Comparison of ENCODE assay signal across 8 cellular contexts in genomic region chr16:55703003-55704001, GRCh38. TPM values are rescaled to one million over a fixed set of nuclear protein-coding genes. Genes with fewer than 3 reads are reported as not detected.
DNase-seq lines count a peak whose midpoint lies in the region; ATAC-seq and TF ChIP-seq lines count a peak whose summit lies in the region.

No MANE protein-coding gene starts in this region.

- H4K8ac ChIP-seq in H9 (replicated peaks; ENCODE audit: insufficient read length, low read depth, low read length), result no peak overlapping the region

- no peaks in the 10 kb centered on the region for H3K23me2 ChIP-seq in H9 (ENCODE audit: insufficient read length, low read depth, low read length, poor library complexity, severe bottlenecking)

- H2BK5ac ChIP-seq in H9 (ENCODE audit: insufficient read length, low read length), result no peak overlapping the region

- H3K4me1 ChIP-seq in H9 (ENCODE audit: insufficient read depth, low read length), result no peaks in the 10 kb centered on the region; the same call in 1 of the 2 replicates
- H3K4me1 ChIP-seq in Panc1 (ENCODE audit: control insufficient read depth, insufficient read depth, low read length), result no peaks in the 10 kb centered on the region; the same call in 1 of the 2 replicates
- H3K4me1 ChIP-seq in endodermal cell (ENCODE audit: control insufficient read depth, insufficient read depth, low read length), result no peaks in the 10 kb centered on the region

- no peak overlapping the region for H2BK15ac ChIP-seq in H9 (ENCODE audit: low read depth, low read length)

- no peak overlapping the region for H3K4me2 ChIP-seq in H9 (ENCODE audit: insufficient read depth, insufficient read length, low read length)

- no peaks in the 10 kb centered on the region for H3K79me1 ChIP-seq in H9 (ENCODE audit: insufficient read depth, low read depth, low read length, poor library complexity, severe bottlenecking)

- H4K20me1 ChIP-seq in H9 (ENCODE audit: control insufficient read depth, insufficient read depth, insufficient read length), result no peaks in the 10 kb centered on the region

- H2BK12ac ChIP-seq in H9 (ENCODE audit: insufficient read length, low read depth, low read length), result no peak overlapping the region

- no peak overlapping the region for H3K27ac ChIP-seq in H9 (ENCODE audit: insufficient read length, low read depth, low read length)
- no peak overlapping the region; the same call in 1 of the 2 replicates for H3K27ac ChIP-seq in Panc1 (ENCODE audit: low read length)
- H3K27ac ChIP-seq in endodermal cell (ENCODE audit: low read depth, low read length), result no peak overlapping the region

- H3K4me3 Mint-ChIP-seq in Calu3 (ENCODE audit: low read depth, unreplicated experiment), result no peak overlapping the region
- no peak overlapping the region for H3K4me3 Mint-ChIP-seq in H9
- H3K4me3 Mint-ChIP-seq in endodermal cell, result no peak overlapping the region
- H3K4me3 Mint-ChIP-seq in nephron, result no peak overlapping the region

- BruUV-seq in Calu3 (replicated peaks; lab: Mats Ljungman, UMichigan) (no TSS peak), Panc1 (replicated peaks; lab: Mats Ljungman, UMichigan) (no TSS peak)

- H3K4me1 Mint-ChIP-seq in Calu3 (ENCODE audit: low read depth, unreplicated experiment) (no peaks in the 10 kb centered on the region), H9 (peaks cover 4 to 9% of the 10 kb centered on the region in 2 experiments; a peak in 3 of 4 replicates), endodermal cell (no peaks in the 10 kb centered on the region), nephron (no peaks in the 10 kb centered on the region)

- TF ChIP-seq CTCF in Calu3 (IDR thresholded peaks at IDR 0.05; ENCODE audit: unreplicated experiment) (peak; percentile 64), H9 (conservative IDR thresholded peaks at IDR 0.05) (peak; percentile 71), Panc1 (IDR thresholded peaks at IDR 0.05) (peak; percentile 67), endodermal cell (conservative IDR thresholded peaks at IDR 0.05) (peak; percentile 78), nephron (IDR thresholded peaks at IDR 0.05; ENCODE audit: unreplicated experiment in 3 of 3) (peak; percentile 49 to 72 (median 58))

- H3K9ac ChIP-seq in H9 (ENCODE audit: extremely low read depth, insufficient read length, low read length), result no peak overlapping the region
- no peak overlapping the region for H3K9ac ChIP-seq in endodermal cell (ENCODE audit: extremely low read depth, low read length, poor library complexity, severe bottlenecking)

- no peak overlapping the region for H4K91ac ChIP-seq in H9 (ENCODE audit: insufficient read length, low read depth, low read length)

- no peak overlapping the region for H3K18ac ChIP-seq in H9 (ENCODE audit: insufficient read length, low read depth, low read length)

- no peak overlapping the region for H3K27ac Mint-ChIP-seq in Calu3 (ENCODE audit: unreplicated experiment)
- H3K27ac Mint-ChIP-seq in H9, result no peak overlapping the region; a peak in 1 of 7 replicates
- H3K27ac Mint-ChIP-seq in endodermal cell, result no peak overlapping the region
- H3K27ac Mint-ChIP-seq in nephron, result no peak overlapping the region

- no peak overlapping the region for H3K23ac ChIP-seq in H9 (ENCODE audit: insufficient read length, low read depth, low read length)

- no peaks in the 10 kb centered on the region for H3K36me3 Mint-ChIP-seq in Calu3 (ENCODE audit: insufficient read depth, unreplicated experiment)
- no peaks in the 10 kb centered on the region for H3K36me3 Mint-ChIP-seq in H9 (ENCODE audit: insufficient read depth in 1 of 3, low read depth in 3 of 3)
- H3K36me3 Mint-ChIP-seq in endodermal cell (ENCODE audit: low read depth), result no peaks in the 10 kb centered on the region
- H3K36me3 Mint-ChIP-seq in nephron (ENCODE audit: low read depth), result no peaks in the 10 kb centered on the region

- CTCF ChIA-PET in Calu3 (lab: Charles Lee) (interaction anchor here (1.8 kb wide), 1 partner anchor 238 kb away, joined by 4 read pairs; no protein-coding TSS in a partner anchor), Panc1 (lab: Charles Lee) (interaction anchor here (0.6 to 2.0 kb wide), 2 partner anchors 135 to 239 kb away, joined by 3 to 10 read pairs; no protein-coding TSS in a partner anchor)

- H3K4ac ChIP-seq in H9 (ENCODE audit: low read depth, low read length), result no peak overlapping the region

- H3T11ph ChIP-seq in H9 (ENCODE audit: low read length), result no peak overlapping the region

- POLR2A ChIA-PET in Panc1 (lab: Charles Lee), result no interaction called here

- H4K5ac ChIP-seq in H9 (ENCODE audit: insufficient read length, low read depth, low read length), result peak overlapping the region; percentile 33

- H3K36me3 ChIP-seq in Panc1 (ENCODE audit: control insufficient read depth, insufficient read depth, low read length) (no peaks in the 10 kb centered on the region), endodermal cell (ENCODE audit: control insufficient read depth, insufficient read depth, low read length) (no peaks in the 10 kb centered on the region)

- H3K9me3 Mint-ChIP-seq in Calu3 (ENCODE audit: low read depth, unreplicated experiment), result no peaks in the 10 kb centered on the region
- no peaks in the 10 kb centered on the region; a peak in 1 of 5 replicates for H3K9me3 Mint-ChIP-seq in H9
- no peaks in the 10 kb centered on the region for H3K9me3 Mint-ChIP-seq in endodermal cell
- no peaks in the 10 kb centered on the region for H3K9me3 Mint-ChIP-seq in nephron

- no peak overlapping the region for H2AK5ac ChIP-seq in H9 (ENCODE audit: insufficient read length, low read length)

- peak; percentile 40 for DNase-seq in Calu3
- no peak for DNase-seq in H9
- DNase-seq in Panc1 (ENCODE audit: low read depth, low spot score), result peak; percentile 13
- DNase-seq in endodermal cell, result peak; percentile 51
- no peak for DNase-seq in NK-92 (lab: John Stamatoyannopoulos, UW; ENCODE audit: unreplicated experiment)

- H3K4me3 ChIP-seq in Panc1 (ENCODE audit: low read depth in 2 of 2, low read length in 2 of 2) (no peak overlapping the region), endodermal cell (ENCODE audit: low read length) (no peak overlapping the region)

- intact Hi-C loops in Calu3 (cut with micrococcal nuclease; ENCODE audit: unreplicated experiment), result loop anchor here (1.0 to 5.0 kb wide), 4 partner anchors 56 to 238 kb away; no protein-coding TSS in a partner anchor
- intact Hi-C loops in Panc1 (cut with micrococcal nuclease; ENCODE audit: unreplicated experiment), result loop anchor here (1.0 to 10.0 kb wide), 2 partner anchors 159 to 238 kb away; no protein-coding TSS in a partner anchor

- H2BK20ac ChIP-seq in H9 (ENCODE audit: low read depth, low read length, poor library complexity, severe bottlenecking), result no peak overlapping the region

- H3K27me3 ChIP-seq in H9 (ENCODE audit: insufficient read depth, low read length) (no peaks in the 10 kb centered on the region), Panc1 (ENCODE audit: control insufficient read depth, insufficient read depth, low read length) (no peaks in the 10 kb centered on the region), endodermal cell (ENCODE audit: control insufficient read depth, insufficient read depth, low read length, poor library complexity, severe bottlenecking) (no peaks in the 10 kb centered on the region)

- H3K27me3 Mint-ChIP-seq in Calu3 (ENCODE audit: unreplicated experiment), result peaks cover 73% of the 10 kb centered on the region
- peaks cover 13% of the 10 kb centered on the region for H3K27me3 Mint-ChIP-seq in H9 (ENCODE audit: low read depth)
- peaks cover 2% of the 10 kb centered on the region for H3K27me3 Mint-ChIP-seq in endodermal cell (ENCODE audit: insufficient read depth)
- peaks cover 46% of the 10 kb centered on the region for H3K27me3 Mint-ChIP-seq in nephron (ENCODE audit: low read depth)

- in situ Hi-C loops in Panc1 (cut with HindIII; ENCODE audit: low pct_unique_long_range_greater_than_20kb, low sequenced_read_pairs), result loop anchor here (25.0 kb wide), 1 partner anchor 134 kb away; the partner anchor contains the start of gene CES1

- no peak overlapping the region for H3K56ac ChIP-seq in H9 (ENCODE audit: insufficient read length, low read depth, low read length)

- H3K14ac ChIP-seq in H9 (ENCODE audit: insufficient read depth, low read length), result no peak overlapping the region

- H2AFZ ChIP-seq in H9 (ENCODE audit: low read length), result no peak overlapping the region

- H3K9me3 ChIP-seq in H9 (ENCODE audit: control insufficient read depth, low read depth, low read length), result no peaks in the 10 kb centered on the region
- no peaks in the 10 kb centered on the region for H3K9me3 ChIP-seq in Panc1 (ENCODE audit: control insufficient read depth, insufficient read depth, low read depth, low read length)
- H3K9me3 ChIP-seq in endodermal cell (ENCODE audit: control insufficient read depth, low read length), result no peaks in the 10 kb centered on the region

- ATAC-seq in Panc1, result peak; percentile 73; the same call in 1 of the 2 replicates
- ATAC-seq in HG03139 (IDR thresholded peaks at IDR 0.05; ENCODE audit: unreplicated experiment), result no peak
- ATAC-seq in HG03457 (IDR thresholded peaks at IDR 0.05; ENCODE audit: unreplicated experiment), result no peak

- no CpG with 5 or more reads among the region's 10 CpGs for WGBS in H9 (ENCODE audit: extremely low coverage, insufficient read length, low lambda C conversion rate)
- WGBS in endodermal cell (ENCODE audit: insufficient coverage in 1 of 2, insufficient read length in 1 of 2), 2 experiments, result 56 to 59% methylated on average over 6 to 10 of the region's 10 CpGs

- no peaks in the 10 kb centered on the region for H3K79me2 ChIP-seq in H9 (ENCODE audit: insufficient read depth, low read length)

- no peak overlapping the region for H2BK120ac ChIP-seq in H9 (ENCODE audit: low read depth, low read length, poor library complexity, severe bottlenecking)

RNA-seq across cellular contexts. Expression of gene SLC6A2, which starts 47.5 kb away (rescaled TPM):
- total RNA-seq in Calu3 (2022) (not detected in 2 replicates), H9 (2021) (0.24 TPM in 1 of 2 replicates, not detected in the other), Panc1 (2021; ENCODE audit: unreplicated experiment) (0.10 TPM), endodermal cell (1 to 10 TPM in 1 of 2 donors, not detected in 1; 1.1 TPM)
- not detected for polyA plus RNA-seq in Panc1 (2012; ENCODE audit: insufficient read length)
- polyA plus RNA-seq in endodermal cell (2013, experiment 1 of 2), result 0.32 TPM
- 0.12 TPM for polyA plus RNA-seq in endodermal cell (2013, experiment 2 of 2)

Comparison
In these comparisons a context has a peak if more than half of its experiments do, and no peak if none do; other contexts are left out.
1. DNase-seq: peak in Calu3 (single experiment), Panc1 (single experiment) and endodermal cell (single experiment); none in H9 (single experiment) and NK-92 (single experiment).
2. Peak in every context shown above with its lines, with median percentiles within 50 percentile points of each other: CTCF ChIP-seq.